ENCODE assay signal across 12 cellular contexts in the genomic region with DNA sequence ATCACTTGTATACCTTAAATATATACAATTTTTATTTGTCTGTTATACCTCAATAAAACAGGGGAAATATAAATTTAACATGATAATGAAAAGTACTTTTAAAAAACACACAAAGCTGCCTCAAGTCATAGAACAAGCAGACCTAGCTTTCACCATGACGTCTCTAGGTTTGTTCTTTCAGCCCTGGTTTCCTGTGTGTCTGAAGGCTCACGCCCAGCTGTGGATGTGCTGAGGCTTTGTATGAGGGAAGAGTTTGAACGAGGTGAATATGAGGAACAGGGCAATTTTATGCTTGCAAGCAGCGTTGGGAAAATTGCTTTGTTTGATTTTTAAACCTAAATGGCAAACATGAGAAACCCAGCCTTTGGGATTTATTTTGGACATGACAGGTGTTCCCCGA. TPM values are rescaled to one million over a fixed set of nuclear protein-coding genes. Genes with fewer than 3 reads are reported as not detected.
A peak's percentile ranks its signal among the peaks of the same experiment; 100 is the strongest.
DNase-seq lines count a peak whose midpoint lies in the region; ATAC-seq and TF ChIP-seq lines count a peak whose summit lies in the region.
"Had no signal": no experiment of that assay in that cellular context is flagged by ENCODE, and none has a peak within 500 bp of the region (broad histone marks: within the 10 kb centered on the region; RNA-seq: fewer than 3 reads in every experiment).

No MANE protein-coding gene starts in this region.

- no peaks in the 10 kb centered on the region for H3K9me3 ChIP-seq in effector memory CD4-positive, alpha-beta T cell (ENCODE audit: control insufficient read depth, low read length)
- no peaks in the 10 kb centered on the region for H3K9me3 ChIP-seq in mammary epithelial cell (replicated peaks; ENCODE audit: insufficient read depth, low read length)

- H3K79me2 ChIP-seq in mammary epithelial cell (ENCODE audit: insufficient read depth, low read length), result no peaks in the 10 kb centered on the region

- no peaks in the 10 kb centered on the region for H4K20me1 ChIP-seq in mammary epithelial cell (ENCODE audit: insufficient read depth, low read length)

- CTCF ChIA-PET in mammary epithelial cell (lab: Charles Lee; ENCODE audit: low non-redundant PET), result no interaction called here

- H3K36me3 ChIP-seq in effector memory CD4-positive, alpha-beta T cell (ENCODE audit: control insufficient read depth, insufficient read depth, low read length), result no peaks in the 10 kb centered on the region
- no peaks in the 10 kb centered on the region for H3K36me3 ChIP-seq in mammary epithelial cell (ENCODE audit: insufficient read depth, low read length)
- H3K36me3 ChIP-seq: WERI-Rb-1 had no signal

- H3K4me1 ChIP-seq in effector memory CD4-positive, alpha-beta T cell (ENCODE audit: control insufficient read depth, insufficient read depth, low read length, poor library complexity, severe bottlenecking), result peaks cover 21% of the 10 kb centered on the region
- H3K4me1 ChIP-seq in mammary epithelial cell (ENCODE audit: insufficient read depth, low read length), result no peaks in the 10 kb centered on the region

- 63% methylated on average over 5 of the region's 5 CpGs for WGBS in mammary epithelial cell (ENCODE audit: low coverage, missing lambda C conversion rate)

- H3K4me3 ChIP-seq in effector memory CD4-positive, alpha-beta T cell (ENCODE audit: insufficient read depth, low read depth, low read length, poor library complexity, severe bottlenecking), result no peak overlapping the region
- H3K4me3 ChIP-seq in mammary epithelial cell (replicated peaks in 1 of 3; ENCODE audit: insufficient read depth in 1 of 3, low read depth in 2 of 3, low read length in 3 of 3), result no peak overlapping the region

- TF ChIP-seq CTCF in mammary epithelial cell (conservative IDR thresholded peaks at IDR 0.05 in 1 of 2, IDR thresholded peaks at IDR 0.05 in 1 of 2; ENCODE audit: extremely low read depth in 1 of 2, insufficient read depth in 1 of 2, low read depth in 1 of 2, low read length in 2 of 2), result no peak

- H3K27me3 ChIP-seq in effector memory CD4-positive, alpha-beta T cell (replicated peaks; ENCODE audit: control insufficient read depth, insufficient read depth, low read length, poor library complexity, severe bottlenecking), result no peaks in the 10 kb centered on the region
- peaks cover 15% of the 10 kb centered on the region for H3K27me3 ChIP-seq in mammary epithelial cell (ENCODE audit: insufficient read depth, low read length)

- intact Hi-C loops in mammary epithelial cell (cut with micrococcal nuclease), result no loop called here

- in situ Hi-C loops in mammary epithelial cell (cut with MboI; ENCODE audit: low sequenced_read_pairs in 2 of 2), result no loop called here

- dilution Hi-C loops in mammary epithelial cell (cut with HindIII; ENCODE audit: low sequenced_read_pairs), result no loop called here

- no peak overlapping the region for H2AFZ ChIP-seq in mammary epithelial cell (ENCODE audit: low read depth, low read length)

- ATAC-seq in GM21367 (IDR thresholded peaks at IDR 0.05; ENCODE audit: unreplicated experiment), result peak; percentile 48

- H3K9ac ChIP-seq in mammary epithelial cell (ENCODE audit: insufficient read depth, low read length), result no peak overlapping the region

- DNase-seq in activated CD4-positive, alpha-beta T cell treated with anti-CD3 and anti-CD28 coated beads, Interleukin-2, amount 50 U/mL, for 1 hour, result peak; percentile 51
- DNase-seq in activated CD4-positive, alpha-beta T cell treated with anti-CD3 and anti-CD28 coated beads for 48 hours, result no peak
- DNase-seq in Kasumi-1 (lab: John Stamatoyannopoulos, UW), result peak; percentile 72 to 73
- no peak for DNase-seq in effector memory CD4-positive, alpha-beta T cell
- no peak for DNase-seq in putamen (ENCODE audit: low spot score)
- DNase-seq in NCI-H187 (lab: John Stamatoyannopoulos, UW), result no peak
- DNase-seq in mammary epithelial cell, result no peak
- DNase-seq: ACHN, DMS153, mesenchymal stem cell, WERI-Rb-1 had no signal

- no peak overlapping the region for H3K4me2 ChIP-seq in mammary epithelial cell (ENCODE audit: insufficient read depth, low read depth, low read length)

- peak overlapping the region; percentile 26 for H3K27ac ChIP-seq in effector memory CD4-positive, alpha-beta T cell (ENCODE audit: insufficient read depth, low read length, poor library complexity, severe bottlenecking)
- no peak overlapping the region for H3K27ac ChIP-seq in mammary epithelial cell (ENCODE audit: insufficient read depth, low read depth, low read length)
- H3K27ac ChIP-seq: WERI-Rb-1 had no signal

- BruUV-seq in mammary epithelial cell (replicated peaks; lab: Mats Ljungman, UMichigan), result no TSS peak

RNA-seq across cellular contexts. Expression of a gene that starts 15.3 kb away (rescaled TPM):
- 1 to 10 TPM in 1 of 2 donors, under 1 TPM in 1; 0.33 to 2.0 TPM for total RNA-seq in mammary epithelial cell
- polyA plus RNA-seq in mammary epithelial cell, result 0.20 TPM
- not detected for polyA minus RNA-seq in mammary epithelial cell

Comparison
In these comparisons a context has a peak if more than half of its experiments do, and no peak if none do; other contexts are left out.
1. DNase-seq: peak in activated CD4-positive, alpha-beta T cell treated with anti-CD3 and anti-CD28 coated beads, Interleukin-2, amount 50 U/mL, for 1 hour (single experiment) and Kasumi-1 (2 of 2); none in activated CD4-positive, alpha-beta T cell treated with anti-CD3 and anti-CD28 coated beads for 48 hours (single experiment), effector memory CD4-positive, alpha-beta T cell (0 of 3), putamen (single experiment), NCI-H187 (0 of 2) and mammary epithelial cell (single experiment).